In the genomic region with DNA sequence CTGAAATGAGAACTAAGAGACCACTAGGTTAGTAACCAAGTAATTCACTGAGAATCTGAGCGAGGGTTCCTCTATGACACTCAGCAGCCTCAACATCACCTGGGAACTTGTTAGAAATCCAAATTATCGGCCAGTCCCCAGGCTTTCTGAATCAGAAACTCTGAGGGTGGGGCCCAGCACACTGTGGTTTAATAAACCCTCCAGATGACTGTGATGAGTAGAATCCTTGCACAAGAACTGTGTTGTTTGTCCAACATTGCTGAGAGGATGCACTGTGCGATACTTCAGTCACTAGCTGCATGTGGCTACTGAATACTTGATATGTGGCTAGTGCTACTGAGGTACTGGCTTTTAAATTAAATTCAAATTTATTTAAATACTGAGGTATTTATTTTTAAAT, we compare ENCODE assay signal across 23 cellular contexts.
DNase-seq lines count a peak whose midpoint lies in the region; ATAC-seq and TF ChIP-seq lines count a peak whose summit lies in the region.
"Had no signal": no experiment of that assay in that cellular context is flagged by ENCODE, and none has a peak within 500 bp of the region (broad histone marks: within the 10 kb centered on the region; RNA-seq: fewer than 3 reads in every experiment).

No MANE protein-coding gene starts in this region.

- no peaks in the 10 kb centered on the region for H3K4me1 ChIP-seq in colonic mucosa

- H3K4me3 Mint-ChIP-seq in stimulated activated effector memory CD8-positive, alpha-beta T cell treated with anti-CD3 and anti-CD28 coated beads, Interleukin-12 subunit alpha, Interleukin-12 subunit beta, amount 100 ng/mL, for 72 hours = no peak overlapping the region
- H3K4me3 Mint-ChIP-seq: CD4-positive, alpha-beta memory T cell had no signal

- no peak for ATAC-seq in stimulated activated effector memory CD8-positive, alpha-beta T cell treated with anti-CD3 and anti-CD28 coated beads, Interleukin-12 subunit alpha, Interleukin-12 subunit beta, amount 100 ng/mL, for 72 hours
- no peak for ATAC-seq in activated CD4-positive, CD25-positive, alpha-beta regulatory T cell treated with anti-CD3 and anti-CD28 coated beads, Interleukin-2, amount 50 U/mL, for 24 hours
- ATAC-seq: HCT116, HepG2, Panc1 had no signal

- H3K36me3 Mint-ChIP-seq in stimulated activated effector memory CD8-positive, alpha-beta T cell treated with anti-CD3 and anti-CD28 coated beads, Interleukin-12 subunit alpha, Interleukin-12 subunit beta, amount 100 ng/mL, for 72 hours = no peaks in the 10 kb centered on the region

- no peak overlapping the region for H3K4me3 ChIP-seq in epithelial cell of esophagus (ENCODE audit: low read length)
- no peak overlapping the region for H3K4me3 ChIP-seq in colonic mucosa
- H3K4me3 ChIP-seq: BLaER1 treated with 17β-estradiol and CSF1 and Interleukin-3, amounts not matched to agents 10 nM and 100 nM had no signal

- H3K27ac ChIP-seq in colonic mucosa = no peak overlapping the region
- H3K27ac ChIP-seq: BLaER1 treated with 17β-estradiol and CSF1 and Interleukin-3, amounts not matched to agents 10 nM and 100 nM had no signal

- no peaks in the 10 kb centered on the region for H3K4me1 Mint-ChIP-seq in stimulated activated effector memory CD8-positive, alpha-beta T cell treated with anti-CD3 and anti-CD28 coated beads, Interleukin-12 subunit alpha, Interleukin-12 subunit beta, amount 100 ng/mL, for 72 hours
- H3K4me1 Mint-ChIP-seq: CD4-positive, alpha-beta memory T cell had no signal

- H3K27ac Mint-ChIP-seq in stimulated activated effector memory CD8-positive, alpha-beta T cell treated with anti-CD3 and anti-CD28 coated beads, Interleukin-12 subunit alpha, Interleukin-12 subunit beta, amount 100 ng/mL, for 72 hours = no peak overlapping the region
- H3K27ac Mint-ChIP-seq: CD4-positive, alpha-beta memory T cell had no signal

- no peak for TF ChIP-seq CTCF in epithelial cell of esophagus (IDR thresholded peaks at IDR 0.05; ENCODE audit: insufficient read depth, low read depth, low read length, missing control alignments)
- no peak for TF ChIP-seq CTCF in colonic mucosa (IDR thresholded peaks at IDR 0.05)

- H3K9me3 Mint-ChIP-seq in stimulated activated effector memory CD8-positive, alpha-beta T cell treated with anti-CD3 and anti-CD28 coated beads, Interleukin-12 subunit alpha, Interleukin-12 subunit beta, amount 100 ng/mL, for 72 hours = peaks cover 3% of the 10 kb centered on the region

- no peaks in the 10 kb centered on the region for H3K36me3 ChIP-seq in colonic mucosa

- no peak overlapping the region for H3K9ac ChIP-seq in colonic mucosa (ENCODE audit: low read depth in 2 of 2, low read length in 2 of 2)
- H3K9ac ChIP-seq: BLaER1 treated with 17β-estradiol and CSF1 and Interleukin-3, amounts not matched to agents 10 nM and 100 nM; SK-N-SH had no signal

- intact Hi-C loops in colonic mucosa (cut with DNase I) = no loop called here

- H3K9me3 ChIP-seq in colonic mucosa = no peaks in the 10 kb centered on the region
- H3K9me3 ChIP-seq: Caco-2, SK-N-SH had no signal

- H3K27me3 ChIP-seq in colonic mucosa = no peaks in the 10 kb centered on the region
- H3K27me3 ChIP-seq: BLaER1 treated with 17β-estradiol and CSF1 and Interleukin-3, amounts not matched to agents 10 nM and 100 nM had no signal

- DNase-seq in AG20443 (ENCODE audit: low spot score) (peak; percentile 76), NCI-H526 (lab: John Stamatoyannopoulos, UW) (peak; percentile 52 to 71), epithelial cell of esophagus (ENCODE audit: low read depth) (peak; percentile 23), iris pigment epithelial cell (ENCODE audit: low read depth) (peak; percentile 70), colonic mucosa (no peak)
- no peak for DNase-seq in stimulated activated effector memory CD8-positive, alpha-beta T cell treated with anti-CD3 and anti-CD28 coated beads, Interleukin-12 subunit alpha, Interleukin-12 subunit beta, amount 100 ng/mL, for 72 hours (ENCODE audit: low spot score in 2 of 2)
- DNase-seq: Caco-2; CD4-positive, alpha-beta memory T cell; DMS 273 treated with DMSO at 0.1 percent for 48 hours; DMS79 treated with DMSO at 0.1 percent for 48 hours; KBM-7; NCI-H1092; NCI-H1436; NCI-H187 treated with DMSO at 0.1 percent for 48 hours; NCI-H2107; NCI-H748 treated with DMSO at 0.1 percent for 48 hours; SIG-M5; SK-N-SH had no signal

Comparison
In these comparisons a context has a peak if more than half of its experiments do, and no peak if none do; other contexts are left out.
1. DNase-seq: peak in AG20443 (single experiment), NCI-H526 (2 of 2), epithelial cell of esophagus (single experiment) and iris pigment epithelial cell (single experiment); none in colonic mucosa (single experiment) and stimulated activated effector memory CD8-positive, alpha-beta T cell treated with anti-CD3 and anti-CD28 coated beads, Interleukin-12 subunit alpha, Interleukin-12 subunit beta, amount 100 ng/mL, for 72 hours (0 of 2).